ENCODE assay signal across 1 cellular context in the genomic region with DNA sequence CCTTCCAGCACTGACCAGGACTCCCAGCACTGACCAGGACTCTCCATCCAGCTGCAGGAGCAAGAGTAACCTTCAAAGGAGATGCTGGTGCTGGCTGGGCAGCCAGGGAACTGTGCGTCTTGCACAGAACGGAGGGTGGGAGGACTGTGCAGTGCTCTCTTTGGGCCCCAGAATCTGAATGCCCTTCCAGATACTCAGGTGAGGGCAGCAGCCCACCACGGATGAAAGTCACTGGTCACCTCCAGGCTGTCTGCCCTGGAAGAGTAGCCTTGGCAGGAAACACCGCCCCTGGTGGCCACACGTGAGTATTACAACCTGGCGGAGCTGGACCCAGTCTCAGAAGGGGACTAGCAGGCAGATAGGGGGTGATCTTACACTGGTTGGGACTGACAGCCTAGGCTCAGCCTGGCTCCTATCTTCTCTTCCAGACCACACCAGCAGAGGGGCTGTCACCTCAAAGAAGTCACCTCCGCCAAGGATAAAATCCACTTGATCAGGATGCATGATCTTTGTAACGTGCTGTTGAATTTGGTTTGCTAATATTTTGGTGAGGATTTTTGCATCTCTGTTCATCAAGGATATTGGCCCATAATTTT.
A peak's percentile ranks its signal among the peaks of the same experiment; 100 is the strongest.
TF ChIP-seq lines count a peak whose summit lies in the region.

No MANE protein-coding gene starts in this region.

TF ChIP-seq in HepG2, 621 proteins besides CTCF, POLR2A, EP300 and RAD21 (continued from another document and continues in another):
- TF ChIP-seq, protein P1, sequence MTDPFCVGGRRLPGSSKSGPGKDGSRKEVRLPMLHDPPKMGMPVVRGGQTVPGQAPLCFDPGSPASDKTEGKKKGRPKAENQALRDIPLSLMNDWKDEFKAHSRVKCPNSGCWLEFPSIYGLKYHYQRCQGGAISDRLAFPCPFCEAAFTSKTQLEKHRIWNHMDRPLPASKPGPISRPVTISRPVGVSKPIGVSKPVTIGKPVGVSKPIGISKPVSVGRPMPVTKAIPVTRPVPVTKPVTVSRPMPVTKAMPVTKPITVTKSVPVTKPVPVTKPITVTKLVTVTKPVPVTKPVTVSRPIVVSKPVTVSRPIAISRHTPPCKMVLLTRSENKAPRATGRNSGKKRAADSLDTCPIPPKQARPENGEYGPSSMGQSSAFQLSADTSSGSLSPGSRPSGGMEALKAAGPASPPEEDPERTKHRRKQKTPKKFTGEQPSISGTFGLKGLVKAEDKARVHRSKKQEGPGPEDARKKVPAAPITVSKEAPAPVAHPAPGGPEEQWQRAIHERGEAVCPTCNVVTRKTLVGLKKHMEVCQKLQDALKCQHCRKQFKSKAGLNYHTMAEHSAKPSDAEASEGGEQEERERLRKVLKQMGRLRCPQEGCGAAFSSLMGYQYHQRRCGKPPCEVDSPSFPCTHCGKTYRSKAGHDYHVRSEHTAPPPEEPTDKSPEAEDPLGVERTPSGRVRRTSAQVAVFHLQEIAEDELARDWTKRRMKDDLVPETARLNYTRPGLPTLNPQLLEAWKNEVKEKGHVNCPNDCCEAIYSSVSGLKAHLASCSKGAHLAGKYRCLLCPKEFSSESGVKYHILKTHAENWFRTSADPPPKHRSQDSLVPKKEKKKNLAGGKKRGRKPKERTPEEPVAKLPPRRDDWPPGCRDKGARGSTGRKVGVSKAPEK (CRISPR knock-in tag; IDR thresholded peaks at IDR 0.05; ENCODE audit: borderline replicate concordance) = no peak
- TF ChIP-seq MNT (IDR thresholded peaks at IDR 0.05) (no peak), ZMAT5 (CRISPR knock-in tag; IDR thresholded peaks at IDR 0.05; ENCODE audit: borderline replicate concordance, low read depth) (no peak), NR1H2 (CRISPR knock-in tag; IDR thresholded peaks at IDR 0.05; ENCODE audit: borderline replicate concordance, low read depth) (no peak), ZNF639 (CRISPR knock-in tag; conservative IDR thresholded peaks at IDR 0.05) (peak; percentile 58; the same call in 1 of the 2 replicates), MAFG (CRISPR knock-in tag; IDR thresholded peaks at IDR 0.05) (no peak), ZNF605 (CRISPR knock-in tag; IDR thresholded peaks at IDR 0.05) (0 out of 2 replicates have a peak, but pooled peaks have one; percentile 36), ZNF446 (CRISPR knock-in tag; IDR thresholded peaks at IDR 0.05) (no peak), ZNF350 (CRISPR knock-in tag; IDR thresholded peaks at IDR 0.05; ENCODE audit: borderline replicate concordance, low read depth) (peak; percentile 63), ZNF879 (CRISPR knock-in tag; IDR thresholded peaks at IDR 0.05) (no peak), GRHL1 (CRISPR knock-in tag; conservative IDR thresholded peaks at IDR 0.05) (no peak), ZFP62 (CRISPR knock-in tag; IDR thresholded peaks at IDR 0.05) (no peak), HOXA3 (CRISPR knock-in tag; IDR thresholded peaks at IDR 0.05) (peak; percentile 42; the same call in 1 of the 2 replicates), KDM5B (CRISPR knock-in tag; IDR thresholded peaks at IDR 0.05; ENCODE audit: borderline replicate concordance) (no peak), RFX3 (CRISPR knock-in tag; IDR thresholded peaks at IDR 0.05) (no peak), TOE1 (CRISPR knock-in tag; IDR thresholded peaks at IDR 0.05) (no peak), ZNF549 (CRISPR knock-in tag; IDR thresholded peaks at IDR 0.05) (no peak), ETV6 (CRISPR knock-in tag; conservative IDR thresholded peaks at IDR 0.05) (no peak), ZNF644 (CRISPR knock-in tag; IDR thresholded peaks at IDR 0.05; ENCODE audit: low read depth) (peak; percentile 33; the same call in 1 of the 2 replicates), PCBP2 (optimal IDR thresholded peaks at IDR 0.05; ENCODE audit: low read depth, low read length, poor library complexity, severe bottlenecking) (no peak), FOXA1 (IDR thresholded peaks at IDR 0.05) (no peak), FOXA1 (CRISPR knock-in tag; IDR thresholded peaks at IDR 0.05) (peak; percentile 2; the same call in 1 of the 2 replicates), ZNF432 (CRISPR knock-in tag; IDR thresholded peaks at IDR 0.05; ENCODE audit: borderline replicate concordance) (no peak)
- TF ChIP-seq, protein P2, sequence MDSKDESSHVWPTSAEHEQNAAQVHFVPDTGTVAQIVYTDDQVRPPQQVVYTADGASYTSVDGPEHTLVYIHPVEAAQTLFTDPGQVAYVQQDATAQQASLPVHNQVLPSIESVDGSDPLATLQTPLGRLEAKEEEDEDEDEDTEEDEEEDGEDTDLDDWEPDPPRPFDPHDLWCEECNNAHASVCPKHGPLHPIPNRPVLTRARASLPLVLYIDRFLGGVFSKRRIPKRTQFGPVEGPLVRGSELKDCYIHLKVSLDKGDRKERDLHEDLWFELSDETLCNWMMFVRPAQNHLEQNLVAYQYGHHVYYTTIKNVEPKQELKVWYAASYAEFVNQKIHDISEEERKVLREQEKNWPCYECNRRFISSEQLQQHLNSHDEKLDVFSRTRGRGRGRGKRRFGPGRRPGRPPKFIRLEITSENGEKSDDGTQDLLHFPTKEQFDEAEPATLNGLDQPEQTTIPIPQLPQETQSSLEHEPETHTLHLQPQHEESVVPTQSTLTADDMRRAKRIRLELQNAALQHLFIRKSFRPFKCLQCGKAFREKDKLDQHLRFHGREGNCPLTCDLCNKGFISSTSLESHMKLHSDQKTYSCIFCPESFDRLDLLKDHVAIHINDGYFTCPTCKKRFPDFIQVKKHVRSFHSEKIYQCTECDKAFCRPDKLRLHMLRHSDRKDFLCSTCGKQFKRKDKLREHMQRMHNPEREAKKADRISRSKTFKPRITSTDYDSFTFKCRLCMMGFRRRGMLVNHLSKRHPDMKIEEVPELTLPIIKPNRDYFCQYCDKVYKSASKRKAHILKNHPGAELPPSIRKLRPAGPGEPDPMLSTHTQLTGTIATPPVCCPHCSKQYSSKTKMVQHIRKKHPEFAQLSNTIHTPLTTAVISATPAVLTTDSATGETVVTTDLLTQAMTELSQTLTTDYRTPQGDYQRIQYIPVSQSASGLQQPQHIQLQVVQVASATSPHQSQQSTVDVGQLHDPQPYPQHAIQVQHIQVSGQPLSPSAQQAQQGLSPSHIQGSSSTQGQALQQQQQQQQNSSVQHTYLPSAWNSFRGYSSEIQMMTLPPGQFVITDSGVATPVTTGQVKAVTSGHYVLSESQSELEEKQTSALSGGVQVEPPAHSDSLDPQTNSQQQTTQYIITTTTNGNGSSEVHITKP (CRISPR knock-in tag; IDR thresholded peaks at IDR 0.05; ENCODE audit: low read depth) = no peak
- TF ChIP-seq, protein P3, sequence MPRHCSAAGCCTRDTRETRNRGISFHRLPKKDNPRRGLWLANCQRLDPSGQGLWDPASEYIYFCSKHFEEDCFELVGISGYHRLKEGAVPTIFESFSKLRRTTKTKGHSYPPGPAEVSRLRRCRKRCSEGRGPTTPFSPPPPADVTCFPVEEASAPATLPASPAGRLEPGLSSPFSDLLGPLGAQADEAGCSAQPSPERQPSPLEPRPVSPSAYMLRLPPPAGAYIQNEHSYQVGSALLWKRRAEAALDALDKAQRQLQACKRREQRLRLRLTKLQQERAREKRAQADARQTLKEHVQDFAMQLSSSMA (CRISPR knock-in tag; IDR thresholded peaks at IDR 0.05) = no peak
- TF ChIP-seq, protein P4, sequence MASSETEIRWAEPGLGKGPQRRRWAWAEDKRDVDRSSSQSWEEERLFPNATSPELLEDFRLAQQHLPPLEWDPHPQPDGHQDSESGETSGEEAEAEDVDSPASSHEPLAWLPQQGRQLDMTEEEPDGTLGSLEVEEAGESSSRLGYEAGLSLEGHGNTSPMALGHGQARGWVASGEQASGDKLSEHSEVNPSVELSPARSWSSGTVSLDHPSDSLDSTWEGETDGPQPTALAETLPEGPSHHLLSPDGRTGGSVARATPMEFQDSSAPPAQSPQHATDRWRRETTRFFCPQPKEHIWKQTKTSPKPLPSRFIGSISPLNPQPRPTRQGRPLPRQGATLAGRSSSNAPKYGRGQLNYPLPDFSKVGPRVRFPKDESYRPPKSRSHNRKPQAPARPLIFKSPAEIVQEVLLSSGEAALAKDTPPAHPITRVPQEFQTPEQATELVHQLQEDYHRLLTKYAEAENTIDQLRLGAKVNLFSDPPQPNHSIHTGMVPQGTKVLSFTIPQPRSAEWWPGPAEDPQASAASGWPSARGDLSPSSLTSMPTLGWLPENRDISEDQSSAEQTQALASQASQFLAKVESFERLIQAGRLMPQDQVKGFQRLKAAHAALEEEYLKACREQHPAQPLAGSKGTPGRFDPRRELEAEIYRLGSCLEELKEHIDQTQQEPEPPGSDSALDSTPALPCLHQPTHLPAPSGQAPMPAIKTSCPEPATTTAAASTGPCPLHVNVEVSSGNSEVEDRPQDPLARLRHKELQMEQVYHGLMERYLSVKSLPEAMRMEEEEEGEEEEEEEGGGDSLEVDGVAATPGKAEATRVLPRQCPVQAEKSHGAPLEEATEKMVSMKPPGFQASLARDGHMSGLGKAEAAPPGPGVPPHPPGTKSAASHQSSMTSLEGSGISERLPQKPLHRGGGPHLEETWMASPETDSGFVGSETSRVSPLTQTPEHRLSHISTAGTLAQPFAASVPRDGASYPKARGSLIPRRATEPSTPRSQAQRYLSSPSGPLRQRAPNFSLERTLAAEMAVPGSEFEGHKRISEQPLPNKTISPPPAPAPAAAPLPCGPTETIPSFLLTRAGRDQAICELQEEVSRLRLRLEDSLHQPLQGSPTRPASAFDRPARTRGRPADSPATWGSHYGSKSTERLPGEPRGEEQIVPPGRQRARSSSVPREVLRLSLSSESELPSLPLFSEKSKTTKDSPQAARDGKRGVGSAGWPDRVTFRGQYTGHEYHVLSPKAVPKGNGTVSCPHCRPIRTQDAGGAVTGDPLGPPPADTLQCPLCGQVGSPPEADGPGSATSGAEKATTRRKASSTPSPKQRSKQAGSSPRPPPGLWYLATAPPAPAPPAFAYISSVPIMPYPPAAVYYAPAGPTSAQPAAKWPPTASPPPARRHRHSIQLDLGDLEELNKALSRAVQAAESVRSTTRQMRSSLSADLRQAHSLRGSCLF (CRISPR knock-in tag; IDR thresholded peaks at IDR 0.05; ENCODE audit: borderline replicate concordance) = no peak
- TF ChIP-seq, protein P5, sequence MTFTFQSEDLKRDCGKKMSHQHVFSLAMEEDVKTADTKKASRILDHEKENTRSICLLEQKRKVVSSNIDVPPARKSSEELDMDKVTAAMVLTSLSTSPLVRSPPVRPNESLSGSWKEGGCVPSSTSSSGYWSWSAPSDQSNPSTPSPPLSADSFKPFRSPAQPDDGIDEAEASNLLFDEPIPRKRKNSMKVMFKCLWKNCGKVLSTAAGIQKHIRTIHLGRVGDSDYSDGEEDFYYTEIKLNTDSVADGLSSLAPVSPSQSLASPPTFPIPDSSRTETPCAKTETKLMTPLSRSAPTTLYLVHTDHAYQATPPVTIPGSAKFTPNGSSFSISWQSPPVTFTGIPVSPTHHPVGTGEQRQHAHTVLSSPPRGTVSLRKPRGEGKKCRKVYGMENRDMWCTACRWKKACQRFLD (CRISPR knock-in tag; IDR thresholded peaks at IDR 0.05; ENCODE audit: borderline replicate concordance) = 0 out of 2 replicates have a peak, but pooled peaks have one; percentile 54
- TF ChIP-seq, protein P6, sequence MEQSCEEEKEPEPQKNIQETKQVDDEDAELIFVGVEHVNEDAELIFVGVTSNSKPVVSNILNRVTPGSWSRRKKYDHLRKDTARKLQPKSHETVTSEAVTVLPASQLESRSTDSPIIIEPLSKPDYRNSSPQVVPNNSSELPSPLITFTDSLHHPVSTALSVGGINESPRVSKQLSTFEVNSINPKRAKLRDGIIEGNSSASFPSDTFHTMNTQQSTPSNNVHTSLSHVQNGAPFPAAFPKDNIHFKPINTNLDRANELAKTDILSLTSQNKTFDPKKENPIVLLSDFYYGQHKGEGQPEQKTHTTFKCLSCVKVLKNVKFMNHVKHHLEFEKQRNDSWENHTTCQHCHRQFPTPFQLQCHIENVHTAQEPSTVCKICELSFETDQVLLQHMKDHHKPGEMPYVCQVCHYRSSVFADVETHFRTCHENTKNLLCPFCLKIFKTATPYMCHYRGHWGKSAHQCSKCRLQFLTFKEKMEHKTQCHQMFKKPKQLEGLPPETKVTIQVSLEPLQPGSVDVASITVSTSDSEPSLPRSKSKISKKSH (CRISPR knock-in tag; IDR thresholded peaks at IDR 0.05; ENCODE audit: borderline replicate concordance) = peak; percentile 65; the same call in 1 of the 2 replicates
- TF ChIP-seq, protein P7, sequence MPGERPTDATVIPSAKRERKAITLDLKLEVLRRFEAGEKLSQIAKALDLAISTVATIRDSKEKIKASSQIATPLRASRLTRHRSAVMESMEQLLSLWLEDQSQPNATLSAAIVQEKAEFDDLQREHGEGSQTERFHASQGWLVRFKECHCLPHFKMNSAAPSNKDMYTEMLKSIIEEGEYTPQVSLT (CRISPR knock-in tag; IDR thresholded peaks at IDR 0.05; ENCODE audit: borderline replicate concordance, low read depth) = no peak
